Comparison of ENCODE assay signal across 8 cellular contexts in the genomic region with DNA sequence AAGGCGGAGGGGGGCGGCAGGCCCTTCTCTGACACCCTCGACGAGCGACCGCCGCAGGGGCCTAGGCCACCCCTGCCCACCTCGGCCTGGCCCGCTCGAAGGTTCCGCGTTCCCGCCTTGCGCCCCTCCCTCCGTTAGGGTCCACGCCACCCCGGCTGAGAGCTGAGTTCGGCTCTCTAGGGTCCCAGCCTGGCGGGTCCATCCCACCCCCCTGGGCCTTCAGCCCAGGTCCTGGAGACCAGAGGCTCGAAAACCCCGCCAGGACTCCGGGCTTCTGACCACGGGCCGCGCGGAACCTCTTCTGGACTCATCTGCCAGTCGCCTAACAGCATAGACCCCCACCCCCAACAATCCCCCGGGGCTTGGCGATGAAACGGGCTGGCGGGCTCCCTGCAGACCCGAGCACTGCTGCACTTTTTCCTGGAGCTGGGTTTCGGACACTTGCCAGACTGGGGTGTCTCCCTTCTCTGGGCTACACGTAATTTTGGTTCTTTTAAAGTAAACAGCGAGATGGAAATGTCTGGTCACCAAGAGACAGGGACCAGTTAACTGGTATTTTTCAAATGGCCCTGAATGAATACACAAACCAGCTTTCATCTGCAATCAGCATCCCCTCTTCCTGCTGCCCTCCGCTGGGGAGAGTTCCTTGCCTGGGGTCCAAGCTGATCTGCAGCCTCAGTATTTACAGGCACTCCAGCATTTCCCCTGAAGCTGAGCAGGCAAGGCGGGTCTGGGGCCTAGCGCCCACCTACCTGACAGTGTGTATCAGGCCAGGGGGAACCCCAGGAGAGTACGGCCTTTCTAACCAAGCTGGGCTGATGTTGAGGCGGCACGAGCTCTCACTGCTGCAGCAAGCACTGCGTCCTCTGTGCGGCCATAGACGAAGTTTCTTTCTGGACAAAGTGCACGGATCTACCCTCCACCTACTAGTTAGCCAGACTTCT. TPM values are rescaled to one million over a fixed set of nuclear protein-coding genes. Genes with fewer than 3 reads are reported as not detected.
DNase-seq lines count a peak whose midpoint lies in the region; ATAC-seq, FAIRE-seq and TF ChIP-seq lines count a peak whose summit lies in the region.

No MANE protein-coding gene starts in this region.

- intact Hi-C loops in PC-3 (cut with micrococcal nuclease): loop anchor here (2.0 to 5.0 kb wide), 2 partner anchors 43 to 115 kb away; a partner anchor contains a TSS

- H3K9me3 Mint-ChIP-seq in progenitor cell of endocrine pancreas (ENCODE audit: low read depth): no peaks in the 10 kb centered on the region

- ATAC-seq in DND-41 (ENCODE audit: insufficient read depth, low read depth): no peak
- no peak for ATAC-seq in PC-3

- peaks cover 37% of the 10 kb centered on the region for H3K79me2 ChIP-seq in DND-41 (ENCODE audit: insufficient read depth, low read length)
- H3K79me2 ChIP-seq in PC-3 (ENCODE audit: low read length): peaks cover 35% of the 10 kb centered on the region

- H3F3A ChIP-seq in PC-3 (ENCODE audit: low read length, unreplicated experiment): peaks cover 9% of the 10 kb centered on the region

- H3K4me1 Mint-ChIP-seq in progenitor cell of endocrine pancreas (ENCODE audit: low read depth): peaks cover 8% of the 10 kb centered on the region

- TF ChIP-seq CTCF in DND-41 (IDR thresholded peaks at IDR 0.05; ENCODE audit: borderline replicate concordance, extremely low read depth, low read length, poor library complexity, severe bottlenecking) (no peak), PC-3 (conservative IDR thresholded peaks at IDR 0.05; ENCODE audit: low read depth, low read length) (no peak), progenitor cell of endocrine pancreas (IDR thresholded peaks at IDR 0.05; ENCODE audit: unreplicated experiment) (no peak)

- no peak for DNase-seq in DND-41
- DNase-seq in PC-3: no peak
- DNase-seq in progenitor cell of endocrine pancreas (ENCODE audit: low spot score, unreplicated experiment): no peak
- no peak for DNase-seq in iPS-NIHi11 (ENCODE audit: low spot score)
- DNase-seq in GM12892 (ENCODE audit: insufficient read length): no peak
- no peak for DNase-seq in HK-2 (ENCODE audit: unreplicated experiment)
- DNase-seq in activated gamma-delta T cell (lab: John Stamatoyannopoulos, UW): no peak

- H3K36me3 ChIP-seq in DND-41 (ENCODE audit: insufficient read depth, low read length): peaks cover 60% of the 10 kb centered on the region
- peaks cover 30% of the 10 kb centered on the region for H3K36me3 ChIP-seq in PC-3 (ENCODE audit: low read depth, low read length)
- peaks cover 10 to 45% of the 10 kb centered on the region in 2 donors for H3K36me3 ChIP-seq in esophagus (ENCODE audit: control insufficient read depth in 2 of 2, insufficient read depth in 2 of 2, low read length in 1 of 2)

- H3K9me3 ChIP-seq in DND-41 (ENCODE audit: insufficient read depth, low read length, severe bottlenecking) (no peaks in the 10 kb centered on the region), PC-3 (ENCODE audit: low read length) (no peaks in the 10 kb centered on the region), esophagus (ENCODE audit: control insufficient read depth in 2 of 2, insufficient read depth in 1 of 2, low read depth in 1 of 2, low read length in 1 of 2) (no peaks in the 10 kb centered on the region)

- 40 to 52% methylated on average over 39 to 45 of the region's 45 CpGs for WGBS in esophagus, 2 donors

- H3K27me3 ChIP-seq in DND-41 (ENCODE audit: insufficient read depth, low read length, poor library complexity) (no peaks in the 10 kb centered on the region), PC-3 (ENCODE audit: low read length) (no peaks in the 10 kb centered on the region), esophagus (ENCODE audit: control insufficient read depth in 1 of 2, insufficient read depth in 2 of 2, low read length in 2 of 2) (no peaks in the 10 kb centered on the region)

- peak overlapping the region; percentile 60 for H3K4me3 Mint-ChIP-seq in progenitor cell of endocrine pancreas (ENCODE audit: low read depth)

- H3K4me1 ChIP-seq in DND-41 (ENCODE audit: insufficient read depth, low read length) (peaks cover 32% of the 10 kb centered on the region), PC-3 (ENCODE audit: insufficient read depth, low read length) (peaks cover 14% of the 10 kb centered on the region), esophagus (ENCODE audit: control insufficient read depth in 2 of 2, insufficient read depth in 2 of 2, low read length in 1 of 2) (peaks cover 3 to 18% of the 10 kb centered on the region in 2 donors)

- no peak for TF ChIP-seq POLR2A in GM12892 (IDR thresholded peaks at IDR 0.05; ENCODE audit: low read depth, low read length)

- BruUV-seq in PC-3 (replicated peaks; lab: Mats Ljungman, UMichigan): TSS peak; percentile 80

- POLR2A ChIA-PET in PC-3 (lab: Charles Lee; ENCODE audit: unreplicated experiment): interaction anchor here (0.5 to 0.8 kb wide), 3 partner anchors 64 to 368 kb away, joined by 3 to 6 read pairs (median 4); a partner anchor contains a TSS

- H4K20me1 ChIP-seq in DND-41 (ENCODE audit: insufficient read depth, low read length): peaks cover 25% of the 10 kb centered on the region
- H4K20me1 ChIP-seq in PC-3 (ENCODE audit: low read length): no peaks in the 10 kb centered on the region

- CTCF ChIA-PET in PC-3 (lab: Charles Lee): interaction anchor here (0.5 to 1.3 kb wide), 12 partner anchors 8 to 150 kb away, joined by 3 to 8 read pairs (median 4); a partner anchor contains a TSS

- H3K27ac Mint-ChIP-seq in progenitor cell of endocrine pancreas: peak overlapping the region; percentile 41

- peak overlapping the region; percentile 88 for H3K27ac ChIP-seq in DND-41 (ENCODE audit: low read length)
- H3K27ac ChIP-seq in PC-3 (ENCODE audit: low read length): no peak overlapping the region
- peak overlapping the region; percentile 97 to 98 for H3K27ac ChIP-seq in esophagus (ENCODE audit: low read depth in 2 of 2, low read length in 1 of 2)

- no peak for FAIRE-seq in GM12892 (lab: Jason Lieb, UNC)

- H3K4me3 ChIP-seq in DND-41 (ENCODE audit: low read depth in 1 of 2, low read length in 2 of 2) (peak overlapping the region; percentile 34 to 73; a peak in 3 of 4 replicates), PC-3 (ENCODE audit: low read length) (peak overlapping the region; percentile 83), esophagus (ENCODE audit: low read depth in 1 of 2, low read length in 2 of 2) (peak overlapping the region; percentile 81 to 93)

- H3K9ac ChIP-seq in DND-41 (ENCODE audit: low read depth, low read length): peak overlapping the region; percentile 69
- H3K9ac ChIP-seq in PC-3 (ENCODE audit: low read length): peak overlapping the region; percentile 94; the same call in 1 of the 2 replicates

- H2AFZ ChIP-seq in DND-41 (ENCODE audit: low read depth, low read length): peak overlapping the region; percentile 78
- peak overlapping the region; percentile 40; the same call in 1 of the 2 replicates for H2AFZ ChIP-seq in PC-3 (ENCODE audit: low read length)

- H3K36me3 Mint-ChIP-seq in progenitor cell of endocrine pancreas (ENCODE audit: insufficient read depth): peaks cover 2% of the 10 kb centered on the region

- H3K4me2 ChIP-seq in DND-41 (ENCODE audit: insufficient read depth, low read length): peak overlapping the region; percentile 97
- H3K4me2 ChIP-seq in PC-3 (ENCODE audit: low read length): peak overlapping the region; percentile 98

- peaks cover 11% of the 10 kb centered on the region for H3K27me3 Mint-ChIP-seq in progenitor cell of endocrine pancreas

- H3K9me2 ChIP-seq in PC-3 (replicated peaks; ENCODE audit: low read length): no peaks in the 10 kb centered on the region

RNA-seq across cellular contexts. Expression of a gene that starts 0.6 kb away (rescaled TPM):
- total RNA-seq in PC-3 (2014; rRNA removed) (32.3 and 48.9 TPM in 2 replicates), progenitor cell of endocrine pancreas (13.9 and 17.1 TPM in 2 replicates)
- polyA plus RNA-seq in esophagus: 10 to 100 TPM in 1 of 2 donors, 1 to 10 TPM in 1; 9.8 to 19.8 TPM
- polyA plus RNA-seq in GM12892 (2012; ENCODE audit: missing spikeins): 7.7 TPM

RNA-seq across cellular contexts. Expression of a gene that starts 7.3 kb away (rescaled TPM):
- total RNA-seq in PC-3 (2014; rRNA removed): 74.5 and 124 TPM in 2 replicates
- polyA plus RNA-seq in esophagus: 10 to 100 TPM; 51.7 to 65.8 TPM
- 82.7 and 94.0 TPM in 2 replicates for total RNA-seq in progenitor cell of endocrine pancreas
- 37.0 TPM for polyA plus RNA-seq in GM12892 (2012; ENCODE audit: missing spikeins)

RNA-seq across cellular contexts. Expression of a gene that starts 19.0 kb away (rescaled TPM):
- total RNA-seq in PC-3 (2014; rRNA removed): 73.7 and 109 TPM in 2 replicates
- polyA plus RNA-seq in esophagus: 10 to 100 TPM; 20.4 to 21.7 TPM
- total RNA-seq in progenitor cell of endocrine pancreas: 0.42 and 1.0 TPM in 2 replicates
- 1.3 TPM for polyA plus RNA-seq in GM12892 (2012; ENCODE audit: missing spikeins)

RNA-seq across cellular contexts. Expression of a gene that starts 42.2 kb away (rescaled TPM):
- total RNA-seq in PC-3 (2014; rRNA removed): 49.7 and 51.8 TPM in 2 replicates
- 10 to 100 TPM; 65.1 to 65.9 TPM for polyA plus RNA-seq in esophagus
- total RNA-seq in progenitor cell of endocrine pancreas: 47.9 and 57.7 TPM in 2 replicates
- polyA plus RNA-seq in GM12892 (2012; ENCODE audit: missing spikeins): 51.0 TPM

RNA-seq across cellular contexts. Expression of a gene that starts 43.5 kb away (rescaled TPM):
- 35.3 and 39.2 TPM in 2 replicates for total RNA-seq in PC-3 (2014; rRNA removed)
- polyA plus RNA-seq in esophagus: 10 to 100 TPM in 1 of 2 donors, 1 to 10 TPM in 1; 8.7 to 33.7 TPM
- 24.8 and 29.9 TPM in 2 replicates for total RNA-seq in progenitor cell of endocrine pancreas
- 7.4 TPM for polyA plus RNA-seq in GM12892 (2012; ENCODE audit: missing spikeins)

Comparison
In these comparisons a context has a peak if more than half of its experiments do, and no peak if none do; other contexts are left out.
1. RNA of a gene that starts 19.0 kb away (total RNA-seq): 73.7 to 109 TPM in PC-3; 0.42 to 1.0 TPM in progenitor cell of endocrine pancreas; every median in the first group is over 10 times any median in the second.
2. Peak in every context shown above with its lines, with median percentiles within 50 percentile points of each other: H3K4me3 ChIP-seq.